14 cellular contexts compared by ENCODE assay signal in the genomic region with DNA sequence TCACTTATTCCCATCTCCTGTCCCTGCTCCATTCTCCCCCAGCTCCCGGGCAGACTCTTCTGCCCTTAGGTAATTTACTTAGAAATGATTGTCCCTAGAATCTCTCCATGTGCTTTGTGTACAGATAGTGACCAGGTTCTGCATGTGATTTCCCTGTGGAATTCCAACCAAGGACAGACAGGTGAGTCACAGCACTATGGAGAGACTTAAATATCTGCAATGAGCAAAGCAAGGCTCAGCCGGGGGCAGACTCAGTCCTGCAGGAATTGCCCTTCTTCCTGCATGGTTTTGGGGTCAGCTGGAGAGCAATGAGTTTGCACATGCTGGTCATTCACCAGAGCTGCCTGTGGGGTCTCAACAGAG. TPM values are rescaled to one million over a fixed set of nuclear protein-coding genes. Genes with fewer than 3 reads are reported as not detected.
DNase-seq lines count a peak whose midpoint lies in the region; ATAC-seq and TF ChIP-seq lines count a peak whose summit lies in the region.
"Had no signal": no experiment of that assay in that cellular context is flagged by ENCODE, and none has a peak within 500 bp of the region (broad histone marks: within the 10 kb centered on the region; RNA-seq: fewer than 3 reads in every experiment).

No MANE protein-coding gene starts in this region.

- no peaks in the 10 kb centered on the region for H3K79me2 ChIP-seq in hepatocyte

- H3K36me3 ChIP-seq in hepatocyte (replicated peaks; ENCODE audit: insufficient read depth, low read depth): no peaks in the 10 kb centered on the region

- H3K4me3 ChIP-seq in AG10803 (ENCODE audit: low read length) (no peak overlapping the region), hepatocyte (no peak overlapping the region)

- DNase-seq in AG10803 (ENCODE audit: low read depth) (peak; percentile 19), HCEC 1CT (peak; percentile 17), SK-N-DZ (ENCODE audit: low spot score) (peak; percentile 62), hepatocyte (ENCODE audit: low spot score) (peak; percentile 57), NCI-H2171 treated with DMSO at 0.1 percent for 48 hours (lab: John Stamatoyannopoulos, UW) (no peak)
- no peak for DNase-seq in activated CD4-positive, alpha-beta T cell treated with anti-CD3 and anti-CD28 coated beads for 4 hours
- DNase-seq: activated CD8-positive, alpha-beta memory T cell treated with anti-CD3 and anti-CD28 coated beads for 24 hours; cerebellar nuclear complex; COR-L47; NCI-H774; stimulated activated CD4-positive, alpha-beta T cell treated with anti-CD3 and anti-CD28 coated beads, Interleukin-1b, Interleukin-23, amount 100 ng/mL, for 48 hours had no signal

- H3K4me2 ChIP-seq in hepatocyte: no peak overlapping the region

- H3K9me2 ChIP-seq in hepatocyte (replicated peaks; ENCODE audit: insufficient read depth): no peaks in the 10 kb centered on the region

- peaks cover 19% of the 10 kb centered on the region for H3K4me1 ChIP-seq in hepatocyte (ENCODE audit: insufficient read depth)

- H2AFZ ChIP-seq in hepatocyte: no peak overlapping the region

- TF ChIP-seq CTCF in AG10803 (conservative IDR thresholded peaks at IDR 0.05; ENCODE audit: low read length) (no peak), hepatocyte (IDR thresholded peaks at IDR 0.05; ENCODE audit: poor library complexity) (no peak)

- H3K27ac ChIP-seq in hepatocyte: peak overlapping the region; percentile 83

- H4K20me1 ChIP-seq in hepatocyte (ENCODE audit: insufficient read depth, poor library complexity, severe bottlenecking): no peaks in the 10 kb centered on the region

- 43% methylated on average over 2 of the region's 2 CpGs for WGBS in hepatocyte (ENCODE audit: low lambda C conversion rate, missing lambda C conversion rate)

- H3K9me3 ChIP-seq in hepatocyte (ENCODE audit: low read depth): no peaks in the 10 kb centered on the region

- H3K27me3 ChIP-seq in hepatocyte: no peaks in the 10 kb centered on the region

- ATAC-seq in HG02973 (IDR thresholded peaks at IDR 0.05; ENCODE audit: unreplicated experiment) (no peak), GM18520 (IDR thresholded peaks at IDR 0.05; ENCODE audit: unreplicated experiment) (no peak)
- ATAC-seq: activated T-helper 17 cell treated with anti-CD3 and anti-CD28 coated beads, Interleukin-2, amount 50 U/mL, for 72 hours had no signal

RNA-seq across cellular contexts. Expression of gene MDM4, which starts 57.3 kb away (rescaled TPM):
- 26.3 and 28.1 TPM in 2 replicates for polyA plus RNA-seq in SK-N-DZ (2014; cell fraction: cytosol; rRNA removed)
- polyA plus RNA-seq in SK-N-DZ (2014; cell fraction: nucleus; rRNA removed): 69.6 and 119 TPM in 2 replicates
- 42.3 and 47.8 TPM in 2 replicates for total RNA-seq in hepatocyte
- 15.4 and 22.5 TPM in 2 replicates for polyA plus RNA-seq in hepatocyte

Comparison
In these comparisons a context has a peak if more than half of its experiments do, and no peak if none do; other contexts are left out.
1. DNase-seq: peak in AG10803 (single experiment), HCEC 1CT (single experiment), SK-N-DZ (single experiment) and hepatocyte (single experiment); none in NCI-H2171 treated with DMSO at 0.1 percent for 48 hours (single experiment) and activated CD4-positive, alpha-beta T cell treated with anti-CD3 and anti-CD28 coated beads for 4 hours (0 of 2).